ENCODE assay signal across 8 cellular contexts in the genomic region with DNA sequence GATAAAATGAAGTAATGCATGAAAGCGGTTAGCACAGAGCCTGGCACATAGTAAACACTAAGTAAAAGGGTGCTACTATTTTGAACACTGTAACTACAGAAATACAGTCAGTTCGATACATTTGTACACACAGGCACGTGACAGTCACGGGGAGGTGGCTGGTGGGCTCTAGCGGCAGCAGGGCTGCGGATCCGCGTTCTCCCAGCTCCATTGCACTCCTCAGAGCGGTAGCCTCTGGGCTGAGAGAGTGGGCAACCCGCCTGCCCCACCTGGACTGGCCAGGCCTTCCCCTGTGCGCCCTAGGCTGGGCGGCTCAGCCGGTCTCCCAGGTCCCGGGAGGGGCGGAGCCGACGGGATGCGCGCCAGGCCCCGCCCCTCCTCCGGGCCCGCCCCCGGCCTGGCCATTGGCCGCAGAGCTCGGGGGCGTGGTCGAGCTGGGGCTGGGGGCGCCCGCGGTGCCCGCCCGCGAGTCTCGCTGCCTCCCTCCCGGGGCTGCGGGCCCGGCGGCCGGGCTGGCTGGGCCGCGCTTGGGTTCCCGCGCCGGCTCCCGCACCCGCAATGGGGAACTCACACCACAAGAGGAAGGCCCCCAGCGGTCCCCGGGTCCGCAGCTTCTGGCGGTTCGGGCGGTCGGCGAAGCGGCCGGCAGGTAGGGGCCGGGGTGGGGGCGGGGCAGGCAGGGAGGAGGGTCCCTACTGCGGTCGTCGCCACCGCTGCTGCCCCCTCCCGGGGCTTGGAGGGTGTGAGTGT. TPM values are rescaled to one million over a fixed set of nuclear protein-coding genes. Genes with fewer than 3 reads are reported as not detected.
DNase-seq lines count a peak whose midpoint lies in the region; FAIRE-seq and TF ChIP-seq lines count a peak whose summit lies in the region.

No MANE protein-coding gene starts in this region.

- H3K27ac ChIP-seq in osteoblast (ENCODE audit: low read depth, low read length) (no peak overlapping the region), tibial artery (peak overlapping the region; percentile 62 to 65)

- peaks cover 9% of the 10 kb centered on the region for H3K27me3 ChIP-seq in osteoblast (ENCODE audit: insufficient read depth, low read length)
- H3K27me3 ChIP-seq in tibial artery, result no peaks in the 10 kb centered on the region

- H3K36me3 ChIP-seq in osteoblast (ENCODE audit: insufficient read depth, low read length) (no peaks in the 10 kb centered on the region), tibial artery (no peaks in the 10 kb centered on the region)

- H3K4me1 ChIP-seq in osteoblast (ENCODE audit: insufficient read depth, low read length) (peaks cover 14% of the 10 kb centered on the region), tibial artery (peaks cover 5 to 33% (median 21%) of the 10 kb centered on the region in 4 donors)

- H3K9me3 ChIP-seq in osteoblast (ENCODE audit: low read depth, low read length) (no peaks in the 10 kb centered on the region), tibial artery (no peaks in the 10 kb centered on the region)

- peaks cover 3% of the 10 kb centered on the region for H3K79me2 ChIP-seq in osteoblast (ENCODE audit: insufficient read depth, low read length)

- no peak overlapping the region for H3K27ac Mint-ChIP-seq in activated naive CD4-positive, alpha-beta T cell treated with anti-CD3 and anti-CD28 coated beads, Interleukin-2, amount 10 ng/mL, durations not matched to agents 7 days and 5 days

- peaks cover 79% of the 10 kb centered on the region for H3K27me3 Mint-ChIP-seq in activated naive CD4-positive, alpha-beta T cell treated with anti-CD3 and anti-CD28 coated beads, Interleukin-2, amount 10 ng/mL, durations not matched to agents 7 days and 5 days

- H4K20me1 ChIP-seq in osteoblast (ENCODE audit: insufficient read depth, low read length), result peaks cover 7% of the 10 kb centered on the region

- H3K4me3 ChIP-seq in osteoblast (ENCODE audit: insufficient read depth, low read length), result peak overlapping the region; percentile 71
- H3K4me3 ChIP-seq in tibial artery, result peak overlapping the region; percentile 57 to 70

- DNase-seq in GM12891 (ENCODE audit: insufficient read length, low spot score), result peak; percentile 96
- DNase-seq in HT-29 (ENCODE audit: low spot score), result peak; percentile 92
- peak; percentile 70 for DNase-seq in SK-MEL-5 (ENCODE audit: low read depth, low spot score)
- DNase-seq in activated naive CD4-positive, alpha-beta T cell treated with anti-CD3 and anti-CD28 coated beads, Interleukin-2, amount 10 ng/mL, durations not matched to agents 7 days and 5 days, result peak; percentile 74
- DNase-seq in globus pallidus (ENCODE audit: low spot score), result peak; percentile 41
- DNase-seq in osteoblast (ENCODE audit: insufficient read length, low spot score, missing footprints), result peak; percentile 99
- peak; percentile 42 to 79 for DNase-seq in tibial artery
- no peak for DNase-seq in UCSD-AML1 (lab: John Stamatoyannopoulos, UW; ENCODE audit: unreplicated experiment)

- CTCF ChIA-PET in activated naive CD4-positive, alpha-beta T cell treated with anti-CD3 and anti-CD28 coated beads, Interleukin-2, amount 10 ng/mL, durations not matched to agents 7 days and 5 days (lab: Charles Lee), result interaction anchor here (1.2 kb wide), 1 partner anchor 41 kb away, joined by 5 read pairs; no protein-coding TSS in a partner anchor

- in situ Hi-C loops in SK-MEL-5 (cut with HindIII; ENCODE audit: low pct_unique_long_range_greater_than_20kb, low sequenced_read_pairs), result no loop called here

- no peak for TF ChIP-seq CTCF in osteoblast (IDR thresholded peaks at IDR 0.05; ENCODE audit: extremely low read depth, low read depth, low read length)
- TF ChIP-seq CTCF in tibial artery (IDR thresholded peaks at IDR 0.05), result peak in 1 of 2 experiments; percentile 5

- peak; percentile 55 for FAIRE-seq in GM12891 (lab: Jason Lieb, UNC)

- no peak for TF ChIP-seq POLR2A in GM12891 (IDR thresholded peaks at IDR 0.05; ENCODE audit: low read depth, low read length)

- peak overlapping the region; percentile 98 for H3K4me2 ChIP-seq in osteoblast (ENCODE audit: insufficient read depth, low read length)

- H3K9me3 Mint-ChIP-seq in activated naive CD4-positive, alpha-beta T cell treated with anti-CD3 and anti-CD28 coated beads, Interleukin-2, amount 10 ng/mL, durations not matched to agents 7 days and 5 days, result no peaks in the 10 kb centered on the region

- intact Hi-C loops in tibial artery (cut with DNase I; ENCODE audit: low total_unique reads), result no loop called here

- H2AFZ ChIP-seq in osteoblast (ENCODE audit: low read length), result peak overlapping the region; percentile 77

- H3K4me3 Mint-ChIP-seq in activated naive CD4-positive, alpha-beta T cell treated with anti-CD3 and anti-CD28 coated beads, Interleukin-2, amount 10 ng/mL, durations not matched to agents 7 days and 5 days, result peak overlapping the region; percentile 41

- peaks cover 18% of the 10 kb centered on the region for H3K4me1 Mint-ChIP-seq in activated naive CD4-positive, alpha-beta T cell treated with anti-CD3 and anti-CD28 coated beads, Interleukin-2, amount 10 ng/mL, durations not matched to agents 7 days and 5 days

- H3K36me3 Mint-ChIP-seq in activated naive CD4-positive, alpha-beta T cell treated with anti-CD3 and anti-CD28 coated beads, Interleukin-2, amount 10 ng/mL, durations not matched to agents 7 days and 5 days, result no peaks in the 10 kb centered on the region

TF ChIP-seq in GM12891, 5 proteins besides CTCF, POLR2A, EP300 and RAD21:
- no peak for TF ChIP-seq PAX5 (IDR thresholded peaks at IDR 0.05; ENCODE audit: insufficient read depth, low read length, severe bottlenecking)
- no peak for TF ChIP-seq SPI1 (IDR thresholded peaks at IDR 0.05; ENCODE audit: low read depth, low read length)
- no peak for TF ChIP-seq POLR2AphosphoS5 (IDR thresholded peaks at IDR 0.05; ENCODE audit: low read depth, low read length)
- TF ChIP-seq TAF1 (IDR thresholded peaks at IDR 0.05; ENCODE audit: low read depth, low read length), result no peak
- TF ChIP-seq POU2F2 (IDR thresholded peaks at IDR 0.05; ENCODE audit: low read depth, low read length), result no peak
TF ChIP-seq in GM12891: peak in this region for 0.

RNA-seq across cellular contexts. Expression of gene SYNC, which starts 51.1 kb away (rescaled TPM):
- not detected for polyA plus RNA-seq in GM12891 (2012; ENCODE audit: low read depth, missing spikeins)
- total RNA-seq in HT-29 (2014; rRNA removed; shearing (Covaris generic)), result 0.65 and 0.76 TPM in 2 replicates
- 2.7 and 3.0 TPM in 2 replicates for total RNA-seq in SK-MEL-5 (2014; rRNA removed; shearing (Covaris generic))
- polyA plus RNA-seq in SK-MEL-5 (2015; cell fraction: cytosol; rRNA removed), result 0.72 and 0.94 TPM in 2 replicates
- 0.46 and 1.0 TPM in 2 replicates for polyA plus RNA-seq in SK-MEL-5 (2015; cell fraction: nucleus; rRNA removed)
- total RNA-seq in osteoblast, result 129 and 139 TPM in 2 replicates

Comparison
In these comparisons a context has a peak if more than half of its experiments do, and no peak if none do; other contexts are left out.
1. RNA of gene SYNC, which starts 51.1 kb away (total RNA-seq): 129 to 139 TPM in osteoblast; 2.7 to 3.0 TPM in SK-MEL-5 and 0.65 to 0.76 TPM in HT-29; every median in the first group is over 10 times any median in the second.